8 cellular contexts compared by ENCODE assay signal in genomic region chr17:44071198-44071520, GRCh38. TPM values are rescaled to one million over a fixed set of nuclear protein-coding genes. Genes with fewer than 3 reads are reported as not detected.
A peak's percentile ranks its signal among the peaks of the same experiment; 100 is the strongest.
DNase-seq lines count a peak whose midpoint lies in the region; FAIRE-seq and TF ChIP-seq lines count a peak whose summit lies in the region.

No MANE protein-coding gene starts in this region.

- H3K4me3 ChIP-seq in keratinocyte (ENCODE audit: control insufficient read depth in 2 of 3, extremely low read depth in 1 of 3, insufficient read depth in 2 of 3, low read depth in 1 of 3, low read length in 3 of 3) = peak overlapping the region; percentile 63 to 86 (median 70)
- H3K4me3 ChIP-seq in suprapubic skin = peak overlapping the region; percentile 69

- H3K27me3 ChIP-seq in keratinocyte (ENCODE audit: control insufficient read depth, extremely low read depth, insufficient read depth, low read length) (no peaks in the 10 kb centered on the region), suprapubic skin (no peaks in the 10 kb centered on the region)

- peaks cover 14% of the 10 kb centered on the region for H3K4me1 Mint-ChIP-seq in activated T-helper 1 cell treated with anti-CD3 and anti-CD28 coated beads, Interleukin-12 subunit alpha, Interleukin-12 subunit beta, Interleukin-2, Interleukin-4 antibody, amounts not matched to agents 30 ng/mL and 10 ng/mL and 1 ng/mL, durations not matched to agents 14 hours and 24 hours and 36 hours (ENCODE audit: low read depth)

- H3K9me3 Mint-ChIP-seq in activated T-helper 1 cell treated with anti-CD3 and anti-CD28 coated beads, Interleukin-12 subunit alpha, Interleukin-12 subunit beta, Interleukin-2, Interleukin-4 antibody, amounts not matched to agents 30 ng/mL and 10 ng/mL and 1 ng/mL, durations not matched to agents 14 hours and 24 hours and 36 hours = no peaks in the 10 kb centered on the region

- H3K27ac ChIP-seq in keratinocyte (ENCODE audit: control insufficient read depth, insufficient read depth, low read length) = peak overlapping the region; percentile 81
- peak overlapping the region; percentile 90 for H3K27ac ChIP-seq in suprapubic skin

- no peak for TF ChIP-seq CTCF in keratinocyte (optimal IDR thresholded peaks at IDR 0.05 in 1 of 3, IDR thresholded peaks at IDR 0.05 in 1 of 3, conservative IDR thresholded peaks at IDR 0.05 in 1 of 3; ENCODE audit: extremely low read depth in 1 of 3, insufficient read depth in 2 of 3, low read length in 3 of 3)
- no peak for TF ChIP-seq CTCF in suprapubic skin (IDR thresholded peaks at IDR 0.05)

- H2AFZ ChIP-seq in keratinocyte (ENCODE audit: control insufficient read depth, low read length) = peak overlapping the region; percentile 85

- H3K4me1 ChIP-seq in keratinocyte (ENCODE audit: control insufficient read depth, extremely low read depth, insufficient read depth, low read length) (peaks cover 14% of the 10 kb centered on the region), suprapubic skin (peaks cover 41% of the 10 kb centered on the region)

- peak; percentile 55 for DNase-seq in stimulated activated CD4-positive, alpha-beta T cell treated with anti-CD3 and anti-CD28 coated beads, Interleukin-2, amount 100 ng/mL, for 4 hours (ENCODE audit: low read depth)
- DNase-seq in stimulated activated CD4-positive, alpha-beta T cell treated with anti-CD3 and anti-CD28 coated beads, Interleukin-1b, Interleukin-23, amount 100 ng/mL, for 48 hours = no peak
- no peak for DNase-seq in activated T-helper 1 cell treated with anti-CD3 and anti-CD28 coated beads, Interleukin-12 subunit alpha, Interleukin-12 subunit beta, Interleukin-2, Interleukin-4 antibody, amounts not matched to agents 30 ng/mL and 10 ng/mL and 1 ng/mL, durations not matched to agents 14 hours and 24 hours and 36 hours (ENCODE audit: low spot score)
- DNase-seq in keratinocyte (ENCODE audit: low read depth, low spot score) (no peak), suprapubic skin (ENCODE audit: low spot score in 2 of 2) (peak in 1 of 2 donors; percentile 83), frontal cortex (ENCODE audit: low spot score in 2 of 2) (no peak), NCI-H226 (no peak), AML-193 (lab: John Stamatoyannopoulos, UW) (no peak)

- peak overlapping the region; percentile 91 for H3K9ac ChIP-seq in keratinocyte (ENCODE audit: control insufficient read depth, extremely low read depth, insufficient read depth, low read length)

- H3K4me3 Mint-ChIP-seq in activated T-helper 1 cell treated with anti-CD3 and anti-CD28 coated beads, Interleukin-12 subunit alpha, Interleukin-12 subunit beta, Interleukin-2, Interleukin-4 antibody, amounts not matched to agents 30 ng/mL and 10 ng/mL and 1 ng/mL, durations not matched to agents 14 hours and 24 hours and 36 hours = peak overlapping the region; percentile 98

- H3K9me3 ChIP-seq in keratinocyte (ENCODE audit: control insufficient read depth, low read depth, low read length) (no peaks in the 10 kb centered on the region), suprapubic skin (no peaks in the 10 kb centered on the region)

- H3K36me3 ChIP-seq in keratinocyte (ENCODE audit: control insufficient read depth in 2 of 2, extremely low read depth in 1 of 2, insufficient read depth in 2 of 2, low read length in 2 of 2) = peaks cover 14 to 15% of the 10 kb centered on the region in 2 experiments
- peaks cover 22% of the 10 kb centered on the region for H3K36me3 ChIP-seq in suprapubic skin

- TF ChIP-seq POLR2A in suprapubic skin (IDR thresholded peaks at IDR 0.05) = no peak

- intact Hi-C loops in activated T-helper 1 cell treated with anti-CD3 and anti-CD28 coated beads, Interleukin-12 subunit alpha, Interleukin-12 subunit beta, Interleukin-2, Interleukin-4 antibody, amounts not matched to agents 30 ng/mL and 10 ng/mL and 1 ng/mL, durations not matched to agents 14 hours and 24 hours and 36 hours (cut with micrococcal nuclease) = loop anchor here (1.0 to 2.0 kb wide), 4 partner anchors 16 to 68 kb away; partner anchors contain the start of gene TMEM101

- no peak for FAIRE-seq in keratinocyte (lab: Jason Lieb, UNC)
- no peak for FAIRE-seq in frontal cortex (lab: Jason Lieb, UNC)

- H3K4me2 ChIP-seq in keratinocyte (ENCODE audit: control insufficient read depth, extremely low read depth, insufficient read depth, low read depth, low read length) = peak overlapping the region; percentile 52

- peaks cover 2% of the 10 kb centered on the region for H3K79me2 ChIP-seq in keratinocyte (ENCODE audit: control insufficient read depth, insufficient read depth, low read length)

- H3K9me1 ChIP-seq in keratinocyte (ENCODE audit: control insufficient read depth, extremely low read depth, insufficient read depth, low read length) = no peaks in the 10 kb centered on the region

- no peaks in the 10 kb centered on the region for H3K27me3 Mint-ChIP-seq in activated T-helper 1 cell treated with anti-CD3 and anti-CD28 coated beads, Interleukin-12 subunit alpha, Interleukin-12 subunit beta, Interleukin-2, Interleukin-4 antibody, amounts not matched to agents 30 ng/mL and 10 ng/mL and 1 ng/mL, durations not matched to agents 14 hours and 24 hours and 36 hours (ENCODE audit: insufficient read depth)

- H3K27ac Mint-ChIP-seq in activated T-helper 1 cell treated with anti-CD3 and anti-CD28 coated beads, Interleukin-12 subunit alpha, Interleukin-12 subunit beta, Interleukin-2, Interleukin-4 antibody, amounts not matched to agents 30 ng/mL and 10 ng/mL and 1 ng/mL, durations not matched to agents 14 hours and 24 hours and 36 hours = peak overlapping the region; percentile 99

- TF ChIP-seq EP300 in suprapubic skin (IDR thresholded peaks at IDR 0.05) = no peak

- H3K36me3 Mint-ChIP-seq in activated T-helper 1 cell treated with anti-CD3 and anti-CD28 coated beads, Interleukin-12 subunit alpha, Interleukin-12 subunit beta, Interleukin-2, Interleukin-4 antibody, amounts not matched to agents 30 ng/mL and 10 ng/mL and 1 ng/mL, durations not matched to agents 14 hours and 24 hours and 36 hours (ENCODE audit: low read depth) = peaks cover 7% of the 10 kb centered on the region

- dilution Hi-C loops in keratinocyte (cut with MboI; ENCODE audit: extremely low pct_ligation_motif_present, low sequenced_read_pairs) = no loop called here

- H4K20me1 ChIP-seq in keratinocyte (ENCODE audit: control insufficient read depth, extremely low read depth, insufficient read depth, low read length) = no peaks in the 10 kb centered on the region

- WGBS in suprapubic skin = 0% methylated on average over 3 of the region's 3 CpGs

RNA-seq across cellular contexts. Expression of gene G6PC3, which starts 0.6 kb away (rescaled TPM):
- 33.5 and 34.9 TPM in 2 replicates for total RNA-seq in activated T-helper 1 cell treated with anti-CD3 and anti-CD28 coated beads, Interleukin-12 subunit alpha, Interleukin-12 subunit beta, Interleukin-2, Interleukin-4 antibody, amounts not matched to agents 30 ng/mL and 10 ng/mL and 1 ng/mL, durations not matched to agents 14 hours and 24 hours and 36 hours
- polyA plus RNA-seq in keratinocyte = 28.0 to 44.2 TPM (median 37.9 TPM) in 3 replicates
- 1.1 TPM for polyA plus RNA-seq in keratinocyte (2011; ENCODE audit: low read depth)
- 25.6 and 47.9 TPM in 2 replicates for polyA plus RNA-seq in keratinocyte (2011; cell fraction: cytosol; rRNA removed)
- polyA plus RNA-seq in keratinocyte (2011; cell fraction: nucleus; rRNA removed) = 31.1 and 39.6 TPM in 2 replicates
- polyA plus RNA-seq in keratinocyte (2012; ENCODE audit: low replicate concordance) = 24.7 and 39.9 TPM in 2 replicates
- polyA minus RNA-seq in keratinocyte = 37.6 to 78.4 TPM (median 53.8 TPM) in 3 replicates
- 57.2 TPM for polyA minus RNA-seq in keratinocyte (2011; cell fraction: cytosol; rRNA and poly(A)+ RNA removed)
- 19.8 and 23.8 TPM in 2 replicates for polyA minus RNA-seq in keratinocyte (2011; cell fraction: nucleus; rRNA and poly(A)+ RNA removed)
- total RNA-seq in suprapubic skin (10 to 100 TPM; 12.7 to 20.4 (median 15.4) TPM), frontal cortex (11.4 TPM)

RNA-seq across cellular contexts. Expression of gene LSM12, which starts 4.7 kb away (rescaled TPM):
- 93.9 and 95.4 TPM in 2 replicates for total RNA-seq in activated T-helper 1 cell treated with anti-CD3 and anti-CD28 coated beads, Interleukin-12 subunit alpha, Interleukin-12 subunit beta, Interleukin-2, Interleukin-4 antibody, amounts not matched to agents 30 ng/mL and 10 ng/mL and 1 ng/mL, durations not matched to agents 14 hours and 24 hours and 36 hours
- 40.1 to 74.3 TPM (median 49.5 TPM) in 3 replicates for polyA plus RNA-seq in keratinocyte
- 32.5 TPM for polyA plus RNA-seq in keratinocyte (2011; ENCODE audit: low read depth)
- 44.1 and 59.8 TPM in 2 replicates for polyA plus RNA-seq in keratinocyte (2011; cell fraction: cytosol; rRNA removed)
- polyA plus RNA-seq in keratinocyte (2011; cell fraction: nucleus; rRNA removed) = 23.5 and 23.8 TPM in 2 replicates
- polyA plus RNA-seq in keratinocyte (2012; ENCODE audit: low replicate concordance) = 38.9 and 48.8 TPM in 2 replicates
- 38.0 to 89.3 TPM (median 75.4 TPM) in 3 replicates for polyA minus RNA-seq in keratinocyte
- 68.3 TPM for polyA minus RNA-seq in keratinocyte (2011; cell fraction: cytosol; rRNA and poly(A)+ RNA removed)
- 11.5 and 17.5 TPM in 2 replicates for polyA minus RNA-seq in keratinocyte (2011; cell fraction: nucleus; rRNA and poly(A)+ RNA removed)
- 10 to 100 TPM; 27.8 to 44.6 (median 33.3) TPM for total RNA-seq in suprapubic skin
- 26.5 TPM for total RNA-seq in frontal cortex

RNA-seq across cellular contexts. Expression of gene HDAC5, which starts 52.3 kb away (rescaled TPM):
- 20.6 and 22.8 TPM in 2 replicates for total RNA-seq in activated T-helper 1 cell treated with anti-CD3 and anti-CD28 coated beads, Interleukin-12 subunit alpha, Interleukin-12 subunit beta, Interleukin-2, Interleukin-4 antibody, amounts not matched to agents 30 ng/mL and 10 ng/mL and 1 ng/mL, durations not matched to agents 14 hours and 24 hours and 36 hours
- 3.0 to 11.1 TPM (median 4.5 TPM) in 3 replicates for polyA plus RNA-seq in keratinocyte
- polyA plus RNA-seq in keratinocyte (2011; ENCODE audit: low read depth) = 42.8 TPM
- 4.4 and 7.3 TPM in 2 replicates for polyA plus RNA-seq in keratinocyte (2011; cell fraction: cytosol; rRNA removed)
- polyA plus RNA-seq in keratinocyte (2011; cell fraction: nucleus; rRNA removed) = 6.9 and 8.3 TPM in 2 replicates
- polyA plus RNA-seq in keratinocyte (2012; ENCODE audit: low replicate concordance) = 6.0 and 43.9 TPM in 2 replicates
- polyA minus RNA-seq in keratinocyte = 14.3 to 22.8 TPM (median 19.8 TPM) in 3 replicates
- polyA minus RNA-seq in keratinocyte (2011; cell fraction: cytosol; rRNA and poly(A)+ RNA removed) = 16.5 TPM
- polyA minus RNA-seq in keratinocyte (2011; cell fraction: nucleus; rRNA and poly(A)+ RNA removed) = 9.6 and 10.8 TPM in 2 replicates
- total RNA-seq in suprapubic skin (100 to 1,000 TPM; 135 to 197 (median 168) TPM), frontal cortex (87.6 TPM)

RNA-seq across cellular contexts. Expression of gene TMEM101, which starts 56.4 kb away (rescaled TPM):
- 31.6 and 32.8 TPM in 2 replicates for total RNA-seq in activated T-helper 1 cell treated with anti-CD3 and anti-CD28 coated beads, Interleukin-12 subunit alpha, Interleukin-12 subunit beta, Interleukin-2, Interleukin-4 antibody, amounts not matched to agents 30 ng/mL and 10 ng/mL and 1 ng/mL, durations not matched to agents 14 hours and 24 hours and 36 hours
- 20.1 to 26.4 TPM (median 25.7 TPM) in 3 replicates for polyA plus RNA-seq in keratinocyte
- 6.2 TPM for polyA plus RNA-seq in keratinocyte (2011; ENCODE audit: low read depth)
- polyA plus RNA-seq in keratinocyte (2011; cell fraction: cytosol; rRNA removed) = 11.0 and 19.7 TPM in 2 replicates
- polyA plus RNA-seq in keratinocyte (2011; cell fraction: nucleus; rRNA removed) = 27.9 and 30.5 TPM in 2 replicates
- polyA plus RNA-seq in keratinocyte (2012; ENCODE audit: low replicate concordance) = 23.1 and 23.7 TPM in 2 replicates
- polyA minus RNA-seq in keratinocyte = 20.8 to 27.7 TPM (median 23.6 TPM) in 3 replicates
- polyA minus RNA-seq in keratinocyte (2011; cell fraction: cytosol; rRNA and poly(A)+ RNA removed) = 20.5 TPM
- polyA minus RNA-seq in keratinocyte (2011; cell fraction: nucleus; rRNA and poly(A)+ RNA removed) = 16.8 and 19.4 TPM in 2 replicates
- total RNA-seq in suprapubic skin (10 to 100 TPM; 20.7 to 48.5 (median 43.6) TPM), frontal cortex (41.2 TPM)
